In the genomic region with DNA sequence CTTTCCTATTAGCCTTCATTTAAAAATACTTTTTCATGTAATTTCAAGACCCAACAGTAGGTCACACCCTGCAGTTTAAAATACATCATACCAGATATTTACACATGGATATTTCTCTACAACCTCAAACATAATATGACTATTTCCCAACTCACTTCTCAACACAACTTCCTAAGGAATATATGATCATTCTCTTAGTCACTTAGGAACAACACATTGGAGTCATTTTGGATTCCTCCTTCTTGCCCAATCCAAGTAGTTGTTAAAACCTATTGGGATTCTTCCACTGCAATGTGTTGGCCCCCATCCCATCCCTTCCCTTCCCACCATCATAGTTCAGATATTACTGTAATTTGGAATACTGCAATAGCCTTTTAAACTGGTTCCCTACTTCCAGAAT, we compare ENCODE assay signal across 17 cellular contexts.
DNase-seq lines count a peak whose midpoint lies in the region; ATAC-seq and TF ChIP-seq lines count a peak whose summit lies in the region.
"Had no signal": no experiment of that assay in that cellular context is flagged by ENCODE, and none has a peak within 500 bp of the region (broad histone marks: within the 10 kb centered on the region; RNA-seq: fewer than 3 reads in every experiment).

No MANE protein-coding gene starts in this region.

- H3K9ac ChIP-seq in adipocyte (ENCODE audit: low read length) = no peak overlapping the region

- H3K27ac ChIP-seq in foreskin keratinocyte (no peak overlapping the region), testis (no peak overlapping the region)
- H3K27ac ChIP-seq: upper lobe of right lung had no signal

- H3K4me3 ChIP-seq in adipocyte (ENCODE audit: low read length) = peak overlapping the region; percentile 39
- H3K4me3 ChIP-seq in skeletal muscle cell (ENCODE audit: low read depth, low read length) = no peak overlapping the region
- H3K4me3 ChIP-seq in testis = no peak overlapping the region
- H3K4me3 ChIP-seq: upper lobe of right lung had no signal

- intact Hi-C loops in testis (cut with DNase I; ENCODE audit: low total_unique reads) = no loop called here

- H3K27me3 ChIP-seq in adipocyte (replicated peaks; ENCODE audit: control insufficient read depth, insufficient read depth, low read length) (no peaks in the 10 kb centered on the region), foreskin keratinocyte (no peaks in the 10 kb centered on the region), testis (no peaks in the 10 kb centered on the region)
- H3K27me3 ChIP-seq: upper lobe of right lung had no signal

- H3K9me3 ChIP-seq in adipocyte (ENCODE audit: control insufficient read depth, low read length) (no peaks in the 10 kb centered on the region), testis (no peaks in the 10 kb centered on the region)
- H3K9me3 ChIP-seq: upper lobe of right lung had no signal

- peak; percentile 78 for ATAC-seq in foreskin keratinocyte
- ATAC-seq: CD8-positive, alpha-beta T cell; upper lobe of right lung had no signal

- peak; percentile 81 for DNase-seq in GM03348 (ENCODE audit: low spot score)
- peak; percentile 71 for DNase-seq in adipocyte (ENCODE audit: low read depth)
- DNase-seq in foreskin keratinocyte = peak; percentile 75 to 82
- peak; percentile 88 for DNase-seq in skeletal muscle cell (ENCODE audit: low read depth)
- DNase-seq in testis = no peak
- no peak for DNase-seq in germinal center (ENCODE audit: low spot score)
- no peak for DNase-seq in T-helper 2 cell
- no peak for DNase-seq in NCI-H187 treated with DMSO at 0.1 percent for 48 hours (lab: John Stamatoyannopoulos, UW)
- DNase-seq: activated CD4-positive, alpha-beta T cell treated with anti-CD3 and anti-CD28 coated beads, Interleukin-2, amount 10 ng/mL, durations not matched to agents 7 days and 5 days; activated T-cell treated with anti-CD3 and anti-CD28 coated beads, Interleukin-2, amount 50 U/mL, for 24 hours; CD8-positive, alpha-beta T cell; Kasumi-1; kidney; NCI-H1694 treated with DMSO at 0.1 percent for 48 hours; stimulated activated CD4-positive, alpha-beta T cell treated with anti-CD3 and anti-CD28 coated beads, Interleukin-4, amount 100 ng/mL, for 24 hours; T-helper 9 cell; upper lobe of right lung had no signal

- H3K4me1 ChIP-seq in adipocyte (ENCODE audit: control insufficient read depth, insufficient read depth, low read length) (peaks cover 68% of the 10 kb centered on the region), foreskin keratinocyte (peaks cover 27% of the 10 kb centered on the region), testis (peaks cover 10% of the 10 kb centered on the region)

- no peaks in the 10 kb centered on the region for H3K36me3 ChIP-seq in adipocyte (ENCODE audit: control insufficient read depth, insufficient read depth, low read length, severe bottlenecking)
- no peaks in the 10 kb centered on the region for H3K36me3 ChIP-seq in testis (ENCODE audit: low read depth, missing control alignments)
- H3K36me3 ChIP-seq: upper lobe of right lung had no signal

- TF ChIP-seq CTCF in foreskin keratinocyte (conservative IDR thresholded peaks at IDR 0.05) (peak; percentile 56), testis (IDR thresholded peaks at IDR 0.05) (no peak)

- no peak for TF ChIP-seq POLR2A in testis (IDR thresholded peaks at IDR 0.05)

Comparison
In these comparisons a context has a peak if more than half of its experiments do, and no peak if none do; other contexts are left out.
1. DNase-seq: peak in GM03348 (single experiment), adipocyte (single experiment), foreskin keratinocyte (2 of 2) and skeletal muscle cell (single experiment); none in testis (single experiment), germinal center (single experiment), T-helper 2 cell (0 of 5) and NCI-H187 treated with DMSO at 0.1 percent for 48 hours (single experiment).